Comparison of ENCODE assay signal across 12 cellular contexts in genomic region chr16:22141746-22142145, GRCh38. TPM values are rescaled to one million over a fixed set of nuclear protein-coding genes. Genes with fewer than 3 reads are reported as not detected.
A peak's percentile ranks its signal among the peaks of the same experiment; 100 is the strongest.
DNase-seq lines count a peak whose midpoint lies in the region; ATAC-seq and TF ChIP-seq lines count a peak whose summit lies in the region.
"Had no signal": no experiment of that assay in that cellular context is flagged by ENCODE, and none has a peak within 500 bp of the region (broad histone marks: within the 10 kb centered on the region; RNA-seq: fewer than 3 reads in every experiment).

No MANE protein-coding gene starts in this region.

- no peak overlapping the region for H3K4me3 Mint-ChIP-seq in T-helper 17 cell
- H3K4me3 Mint-ChIP-seq: activated B cell treated with CpG ODN at 0.5 μM for 24 hours; central memory CD8-positive, alpha-beta T cell had no signal

- no peak overlapping the region for H3K27ac ChIP-seq in cardiac muscle cell
- H3K27ac ChIP-seq in OCI-LY3 (ENCODE audit: low read length), result no peak overlapping the region

- peaks cover 10% of the 10 kb centered on the region for H3K4me1 Mint-ChIP-seq in T-helper 17 cell
- H3K4me1 Mint-ChIP-seq: activated B cell treated with CpG ODN at 0.5 μM for 24 hours; central memory CD8-positive, alpha-beta T cell had no signal

- H3K4me2 ChIP-seq in OCI-LY3 (ENCODE audit: low read length), result no peak overlapping the region

- no peaks in the 10 kb centered on the region for H3K9me3 ChIP-seq in cardiac muscle cell (ENCODE audit: low read depth)
- H3K9me3 ChIP-seq in OCI-LY3 (ENCODE audit: insufficient read depth, low read length), result no peaks in the 10 kb centered on the region
- no peaks in the 10 kb centered on the region for H3K9me3 ChIP-seq in T-helper 17 cell (ENCODE audit: control insufficient read depth, low read length, poor library complexity, severe bottlenecking)

- H3K27me3 Mint-ChIP-seq in T-helper 17 cell, result no peaks in the 10 kb centered on the region

- no peak overlapping the region for H3K4me3 ChIP-seq in cardiac muscle cell
- no peak overlapping the region for H3K4me3 ChIP-seq in OCI-LY3 (ENCODE audit: low read length)

- H3K27me3 ChIP-seq in cardiac muscle cell (no peaks in the 10 kb centered on the region), OCI-LY3 (ENCODE audit: low read depth, low read length) (peaks cover 37% of the 10 kb centered on the region)

- no peaks in the 10 kb centered on the region for H3K36me3 ChIP-seq in cardiac muscle cell
- H3K36me3 ChIP-seq in OCI-LY3 (replicated peaks; ENCODE audit: low read depth, low read length), result no peaks in the 10 kb centered on the region

- intact Hi-C loops in left cardiac atrium (cut with DNase I), result no loop called here

- no peak overlapping the region for H2AFZ ChIP-seq in OCI-LY3 (ENCODE audit: low read depth, low read length)

- peak; percentile 56 for TF ChIP-seq CTCF in cardiac muscle cell (IDR thresholded peaks at IDR 0.05; ENCODE audit: low read depth, low read length)
- peak; percentile 41 for TF ChIP-seq CTCF in OCI-LY3 (IDR thresholded peaks at IDR 0.05; ENCODE audit: low read depth, low read length)

- no peak overlapping the region for H3K27ac Mint-ChIP-seq in T-helper 17 cell
- H3K27ac Mint-ChIP-seq: activated B cell treated with CpG ODN at 0.5 μM for 24 hours had no signal

- ATAC-seq in left cardiac atrium, result no peak
- no peak for ATAC-seq in T-helper 17 cell
- ATAC-seq in GM19397 (IDR thresholded peaks at IDR 0.05; ENCODE audit: unreplicated experiment), result no peak

- no peaks in the 10 kb centered on the region for H4K20me1 ChIP-seq in OCI-LY3 (ENCODE audit: insufficient read depth, low read length)

- H3K4me1 ChIP-seq in cardiac muscle cell (ENCODE audit: low read depth) (no peaks in the 10 kb centered on the region), OCI-LY3 (ENCODE audit: low read length) (no peaks in the 10 kb centered on the region)

- no peaks in the 10 kb centered on the region for H3K36me3 Mint-ChIP-seq in T-helper 17 cell (ENCODE audit: low read depth)

- DNase-seq in cardiac muscle cell (ENCODE audit: low read depth in 1 of 2, low spot score in 1 of 2) (peak in 1 of 2 donors; percentile 24), left cardiac atrium (no peak), fibroblast of peridontal ligament (ENCODE audit: extremely low read depth) (peak; percentile 15), T-helper 17 cell (no peak), NCI-H1694 treated with DMSO at 0.1 percent for 48 hours (lab: John Stamatoyannopoulos, UW) (no peak), NCI-H748 (lab: John Stamatoyannopoulos, UW; ENCODE audit: unreplicated experiment) (no peak)
- DNase-seq: activated B cell treated with CpG ODN at 0.5 μM for 24 hours, KG1 had no signal

- H3K9ac ChIP-seq in OCI-LY3 (ENCODE audit: low read length), result no peak overlapping the region

- no peaks in the 10 kb centered on the region for H3K79me2 ChIP-seq in OCI-LY3 (ENCODE audit: low read length)

RNA-seq across cellular contexts. Expression of gene SDR42E2, which starts 20.6 kb away (rescaled TPM):
- total RNA-seq in cardiac muscle cell (0.06 TPM in 1 of 2 replicates, not detected in the other), left cardiac atrium (not detected), T-helper 17 cell (1 to 10 TPM; 1.5 to 2.3 TPM)
- not detected in 2 replicates for polyA plus RNA-seq in cardiac muscle cell
- total RNA-seq: liver had no signal

RNA-seq across cellular contexts. Expression of gene VWA3A, which starts 49.4 kb away (rescaled TPM):
- 0.24 TPM in 1 of 2 replicates, not detected in the other for total RNA-seq in cardiac muscle cell
- polyA plus RNA-seq in cardiac muscle cell, result 0.10 and 0.16 TPM in 2 replicates
- total RNA-seq in left cardiac atrium, result not detected
- under 1 TPM; 0.16 to 0.90 TPM for total RNA-seq in T-helper 17 cell
- polyA plus RNA-seq: liver had no signal
